Comparison of ENCODE assay signal across 24 cellular contexts in the genomic region with DNA sequence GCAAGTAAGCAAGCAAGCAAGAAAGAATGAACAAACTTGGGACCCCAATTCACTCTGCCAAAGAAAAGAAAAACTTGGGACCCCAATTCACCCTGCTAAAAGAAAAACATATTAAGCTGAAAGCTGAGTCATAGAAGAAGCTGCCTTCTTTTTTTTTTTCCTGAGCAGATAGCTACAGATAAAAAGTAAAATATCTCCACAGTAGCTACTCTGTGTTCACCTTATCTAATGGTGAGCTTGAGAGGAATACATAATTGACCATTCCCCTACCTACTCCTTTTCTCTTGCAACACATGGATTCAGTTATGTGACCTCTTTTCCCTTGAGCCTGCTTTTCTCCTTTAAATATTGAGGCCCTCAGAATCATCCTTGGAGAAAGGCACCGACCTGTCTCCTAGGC.
DNase-seq lines count a peak whose midpoint lies in the region; ATAC-seq and TF ChIP-seq lines count a peak whose summit lies in the region.
"Had no signal": no experiment of that assay in that cellular context is flagged by ENCODE, and none has a peak within 500 bp of the region (broad histone marks: within the 10 kb centered on the region; RNA-seq: fewer than 3 reads in every experiment).

No MANE protein-coding gene starts in this region.

- CTCF ChIA-PET in IMR-90 (lab: Yijun Ruan, JAX) = interaction anchor here (0.7 to 1.0 kb wide), 2 partner anchors 9 to 188 kb away, joined by 3 to 5 read pairs; no protein-coding TSS in a partner anchor

- H4K5ac ChIP-seq in IMR-90 (ENCODE audit: low read depth, low read length) = peak overlapping the region; percentile 89

- peak overlapping the region; percentile 94 for H3K4ac ChIP-seq in IMR-90 (ENCODE audit: low read depth, low read length)

- H3K9me3 ChIP-seq in IMR-90 (ENCODE audit: control insufficient read depth, insufficient read depth, low read length) (peaks cover 3% of the 10 kb centered on the region; the same call in 1 of the 2 replicates), osteoblast (ENCODE audit: low read depth, low read length) (no peaks in the 10 kb centered on the region)
- H3K9me3 ChIP-seq: BLaER1, mucosa of descending colon had no signal

- H2AFZ ChIP-seq in ACC112 (ENCODE audit: low read length, unreplicated experiment) = no peak overlapping the region
- H2AFZ ChIP-seq in IMR-90 (replicated peaks; ENCODE audit: low read length, poor library complexity) = peak overlapping the region; percentile 52
- H2AFZ ChIP-seq in osteoblast (ENCODE audit: low read length) = no peak overlapping the region
- H2AFZ ChIP-seq: neural progenitor cell had no signal

- H4K91ac ChIP-seq in IMR-90 (ENCODE audit: insufficient read depth, low read depth, low read length) = peak overlapping the region; percentile 95

- H3K9ac ChIP-seq in IMR-90 (ENCODE audit: low read depth, low read length) = no peak overlapping the region
- H3K9ac ChIP-seq: BLaER1, neural progenitor cell had no signal

- H4K20me1 ChIP-seq in IMR-90 (ENCODE audit: insufficient read depth, low read length) (no peaks in the 10 kb centered on the region), osteoblast (ENCODE audit: insufficient read depth, low read length) (no peaks in the 10 kb centered on the region)
- H4K20me1 ChIP-seq: BLaER1 had no signal

- no peak for TF ChIP-seq CTCF in IMR-90 (conservative IDR thresholded peaks at IDR 0.05; ENCODE audit: low read depth, low read length)
- TF ChIP-seq CTCF in brain microvascular endothelial cell (IDR thresholded peaks at IDR 0.05; ENCODE audit: low read depth, low read length, missing control alignments) = no peak
- TF ChIP-seq CTCF in osteoblast (IDR thresholded peaks at IDR 0.05; ENCODE audit: extremely low read depth, low read depth, low read length) = no peak

- H3K27ac ChIP-seq in ACC112 (ENCODE audit: low read depth, low read length) = peak overlapping the region; percentile 100
- H3K27ac ChIP-seq in IMR-90 (ENCODE audit: insufficient read depth, low read length) = peak overlapping the region; percentile 80
- peak overlapping the region; percentile 46 for H3K27ac ChIP-seq in brain microvascular endothelial cell
- H3K27ac ChIP-seq in osteoblast (ENCODE audit: low read depth, low read length) = peak overlapping the region; percentile 97
- H3K27ac ChIP-seq: BLaER1, neural progenitor cell had no signal

- intact Hi-C loops in IMR-90 (cut with micrococcal nuclease) = no loop called here

- no TSS peak for BruUV-seq in IMR-90 (replicated peaks; lab: Mats Ljungman, UMichigan)

- TF ChIP-seq POLR2A in IMR-90 (IDR thresholded peaks at IDR 0.05; ENCODE audit: low read depth, low read length) = no peak

- H2AK9ac ChIP-seq in IMR-90 (replicated peaks; ENCODE audit: low read depth, low read length, poor library complexity) = peak overlapping the region; percentile 86

- 100% methylated on average over 1 of the region's 1 CpG; no CpG with 5 or more reads in 1 of the 2 experiments for WGBS in IMR-90 (ENCODE audit: extremely low coverage in 2 of 2, insufficient read length in 1 of 2), 2 experiments

- no peaks in the 10 kb centered on the region for H3K79me2 ChIP-seq in ACC112 (ENCODE audit: control insufficient read depth, insufficient read depth, low read length, unreplicated experiment)
- peaks cover 13% of the 10 kb centered on the region for H3K79me2 ChIP-seq in osteoblast (ENCODE audit: insufficient read depth, low read length)

- peak overlapping the region; percentile 92 for H2BK15ac ChIP-seq in IMR-90 (ENCODE audit: low read depth, low read length)

- H3K79me1 ChIP-seq in IMR-90 (ENCODE audit: low read depth in 1 of 2, low read length in 2 of 2) = peaks cover 21 to 59% of the 10 kb centered on the region in 2 experiments

- H3K9me1 ChIP-seq in IMR-90 (ENCODE audit: insufficient read depth, low read length) = peaks cover 29% of the 10 kb centered on the region

- H2AK5ac ChIP-seq in IMR-90 (ENCODE audit: low read depth, low read length) = peak overlapping the region; percentile 99

- POLR2A ChIA-PET in IMR-90 (lab: Charles Lee; ENCODE audit: unreplicated experiment) = no interaction called here

- H3K4me3 ChIP-seq in ACC112 (ENCODE audit: low read depth, low read length) (no peak overlapping the region), IMR-90 (ENCODE audit: insufficient read depth, low read depth, low read length) (no peak overlapping the region), brain microvascular endothelial cell (ENCODE audit: low read depth, low read length) (no peak overlapping the region), osteoblast (ENCODE audit: insufficient read depth, low read length) (no peak overlapping the region)
- H3K4me3 ChIP-seq: BLaER1, MG63, mucosa of descending colon, neural progenitor cell had no signal

- no peak for TF ChIP-seq RAD21 in IMR-90 (IDR thresholded peaks at IDR 0.05; ENCODE audit: low read length)

- H3K23ac ChIP-seq in IMR-90 (ENCODE audit: low read depth, low read length) = peak overlapping the region; percentile 81

- H3K36me3 ChIP-seq in ACC112 (ENCODE audit: insufficient read depth, low read length) = 0 out of 2 replicates have a peak, but pooled peaks cover 3% of the 10 kb centered on the region
- no peaks in the 10 kb centered on the region for H3K36me3 ChIP-seq in IMR-90 (ENCODE audit: control insufficient read depth, insufficient read depth, low read length)
- no peaks in the 10 kb centered on the region for H3K36me3 ChIP-seq in brain microvascular endothelial cell (replicated peaks)
- peaks cover 3% of the 10 kb centered on the region for H3K36me3 ChIP-seq in osteoblast (ENCODE audit: insufficient read depth, low read length)
- H3K36me3 ChIP-seq: BLaER1, MG63, neural progenitor cell had no signal

- peak overlapping the region; percentile 91 for H3K18ac ChIP-seq in IMR-90 (ENCODE audit: low read depth, low read length)

- in situ Hi-C loops in IMR-90 (cut with MboI; ENCODE audit: low sequenced_read_pairs) (no loop called here), brain microvascular endothelial cell (cut with HindIII; ENCODE audit: low pct_ligation_motif_present, low sequenced_read_pairs) (no loop called here)

- ATAC-seq in IMR-90 (ENCODE audit: low read depth) = no peak
- ATAC-seq in GM18868 (IDR thresholded peaks at IDR 0.05; ENCODE audit: unreplicated experiment) = no peak
- no peak for ATAC-seq in GM18858 (IDR thresholded peaks at IDR 0.05; ENCODE audit: unreplicated experiment)
- ATAC-seq: HCT116, mucosa of descending colon had no signal

- peak overlapping the region; percentile 75 for H3K56ac ChIP-seq in IMR-90 (ENCODE audit: extremely low read depth, insufficient read depth, low read length)

- H3K27me3 ChIP-seq in ACC112 (ENCODE audit: insufficient read depth, low read length) = no peaks in the 10 kb centered on the region
- H3K27me3 ChIP-seq in IMR-90 (ENCODE audit: control insufficient read depth, insufficient read depth, low read length) = no peaks in the 10 kb centered on the region
- H3K27me3 ChIP-seq in brain microvascular endothelial cell (replicated peaks) = no peaks in the 10 kb centered on the region
- no peaks in the 10 kb centered on the region for H3K27me3 ChIP-seq in osteoblast (ENCODE audit: insufficient read depth, low read length)
- H3K27me3 ChIP-seq: BLaER1, MG63, neural progenitor cell had no signal

- H2BK5ac ChIP-seq in IMR-90 (ENCODE audit: low read depth, low read length, poor library complexity, severe bottlenecking) = peak overlapping the region; percentile 100

- dilution Hi-C loops in IMR-90 (cut with HindIII; ENCODE audit: low sequenced_read_pairs, unreplicated experiment) = no loop called here

- DNase-seq in IMR-90 (no peak), brain microvascular endothelial cell (no peak), osteoblast (ENCODE audit: insufficient read length, low spot score, missing footprints) (no peak), COLO668 (lab: John Stamatoyannopoulos, UW; ENCODE audit: unreplicated experiment) (no peak), amniotic stem cell (lab: John Stamatoyannopoulos, UW) (no peak)
- DNase-seq: activated CD4-positive, alpha-beta T cell treated with anti-CD3 and anti-CD28 coated beads, Interleukin-2, amount 50 U/mL, for 4 hours; activated CD4-positive, CD25-positive, alpha-beta regulatory T cell; activated naive CD4-positive, alpha-beta T cell treated with anti-CD3 and anti-CD28 coated beads, Interleukin-2, amount 10 ng/mL, durations not matched to agents 7 days and 5 days; aorta; Calu3; caudate nucleus; DND-41; KG1; MG63; mucosa of descending colon; NCI-H2029; NCI-H526 treated with DMSO at 0.1 percent for 48 hours; SHP77 had no signal

- peak overlapping the region; percentile 99 for H2BK20ac ChIP-seq in IMR-90 (ENCODE audit: low read depth, low read length)

- H3K4me1 ChIP-seq in ACC112 (ENCODE audit: control insufficient read depth, insufficient read depth, low read length, unreplicated experiment) (peaks cover 77% of the 10 kb centered on the region), IMR-90 (ENCODE audit: control insufficient read depth, insufficient read depth, low read length) (peaks cover 56% of the 10 kb centered on the region), osteoblast (ENCODE audit: insufficient read depth, low read length) (peaks cover 70% of the 10 kb centered on the region)
- H3K4me1 ChIP-seq: neural progenitor cell had no signal

- H4K8ac ChIP-seq in IMR-90 (ENCODE audit: low read depth in 2 of 2, low read length in 2 of 2) = peak overlapping the region; percentile 82 to 94

- peak overlapping the region; percentile 98 for H2BK120ac ChIP-seq in IMR-90 (ENCODE audit: low read depth, low read length)

- H3K4me2 ChIP-seq in IMR-90 (ENCODE audit: low read depth, low read length) (no peak overlapping the region), osteoblast (ENCODE audit: insufficient read depth, low read length) (no peak overlapping the region)
- H3K4me2 ChIP-seq: BLaER1, neural progenitor cell had no signal

- H3K14ac ChIP-seq in IMR-90 (replicated peaks; ENCODE audit: low read depth, low read length) = peak overlapping the region; percentile 94

TF ChIP-seq in IMR-90, 13 proteins besides CTCF, POLR2A, EP300 and RAD21:
- TF ChIP-seq, protein P1, sequence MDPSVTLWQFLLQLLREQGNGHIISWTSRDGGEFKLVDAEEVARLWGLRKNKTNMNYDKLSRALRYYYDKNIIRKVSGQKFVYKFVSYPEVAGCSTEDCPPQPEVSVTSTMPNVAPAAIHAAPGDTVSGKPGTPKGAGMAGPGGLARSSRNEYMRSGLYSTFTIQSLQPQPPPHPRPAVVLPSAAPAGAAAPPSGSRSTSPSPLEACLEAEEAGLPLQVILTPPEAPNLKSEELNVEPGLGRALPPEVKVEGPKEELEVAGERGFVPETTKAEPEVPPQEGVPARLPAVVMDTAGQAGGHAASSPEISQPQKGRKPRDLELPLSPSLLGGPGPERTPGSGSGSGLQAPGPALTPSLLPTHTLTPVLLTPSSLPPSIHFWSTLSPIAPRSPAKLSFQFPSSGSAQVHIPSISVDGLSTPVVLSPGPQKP (IDR thresholded peaks at IDR 0.05; ENCODE audit: borderline replicate concordance, low read depth, low read length) = no peak
- TF ChIP-seq FOS (IDR thresholded peaks at IDR 0.05; ENCODE audit: low read depth, low read length) (0 out of 2 replicates have a peak, but pooled peaks have one; percentile 8), SMC3 (IDR thresholded peaks at IDR 0.05; ENCODE audit: low read depth, low read length) (no peak)

Comparison
In these comparisons a context has a peak if more than half of its experiments do, and no peak if none do; other contexts are left out.
1. H3K27ac ChIP-seq: peak in every context shown above with its lines; median percentile 100 in ACC112; 97 in osteoblast; 80 in IMR-90; 46 in brain microvascular endothelial cell.